Comparison of ENCODE assay signal across 11 cellular contexts in genomic region chr1:183304466-183305122, GRCh38.
DNase-seq lines count a peak whose midpoint lies in the region; ATAC-seq and TF ChIP-seq lines count a peak whose summit lies in the region.
"Had no signal": no experiment of that assay in that cellular context is flagged by ENCODE, and none has a peak within 500 bp of the region (broad histone marks: within the 10 kb centered on the region; RNA-seq: fewer than 3 reads in every experiment).

No MANE protein-coding gene starts in this region.

- TF ChIP-seq CTCF in heart right ventricle (IDR thresholded peaks at IDR 0.05) (no peak), glutamatergic neuron (IDR thresholded peaks at IDR 0.05; ENCODE audit: partially characterized antibody, unreplicated experiment) (no peak)

- peaks cover 19% of the 10 kb centered on the region for H3K4me1 Mint-ChIP-seq in glutamatergic neuron (ENCODE audit: low read depth, unreplicated experiment)
- no peaks in the 10 kb centered on the region for H3K4me1 Mint-ChIP-seq in activated CD4-positive, alpha-beta T cell treated with anti-CD3 and anti-CD28 coated beads, Interleukin-2, amount 10 ng/mL, durations not matched to agents 24 days and 14 days

- DNase-seq in heart right ventricle: peak in 1 of 2 donors; percentile 47
- DNase-seq in Right ventricle myocardium superior: no peak
- DNase-seq in NCI-H748 (lab: John Stamatoyannopoulos, UW; ENCODE audit: unreplicated experiment): peak; percentile 90
- DNase-seq in glutamatergic neuron: no peak
- DNase-seq in NCI-H226: no peak
- no peak for DNase-seq in activated CD4-positive, alpha-beta T cell treated with anti-CD3 and anti-CD28 coated beads, Interleukin-2, amount 10 ng/mL, durations not matched to agents 24 days and 14 days
- no peak for DNase-seq in HPDE6-E6E7 (ENCODE audit: extremely low spot score)
- DNase-seq: amygdala, NCI-H1694 had no signal

- peak in 7 of 8 donors; percentile 32 to 76 (median 56) for ATAC-seq in heart right ventricle
- no peak for ATAC-seq in Right ventricle myocardium superior (ENCODE audit: poor library complexity)
- no peak for ATAC-seq in GM18519 (IDR thresholded peaks at IDR 0.05; ENCODE audit: low FRiP score, unreplicated experiment)

- peak overlapping the region in 1 of 10 donors; percentile 16 for H3K4me3 ChIP-seq in heart right ventricle

- no peaks in the 10 kb centered on the region for H3K27me3 Mint-ChIP-seq in glutamatergic neuron (ENCODE audit: unreplicated experiment)
- H3K27me3 Mint-ChIP-seq in activated CD4-positive, alpha-beta T cell treated with anti-CD3 and anti-CD28 coated beads, Interleukin-2, amount 10 ng/mL, durations not matched to agents 24 days and 14 days: peaks cover 7% of the 10 kb centered on the region

- H3K4me3 Mint-ChIP-seq in glutamatergic neuron (ENCODE audit: unreplicated experiment): no peak overlapping the region
- no peak overlapping the region for H3K4me3 Mint-ChIP-seq in activated CD4-positive, alpha-beta T cell treated with anti-CD3 and anti-CD28 coated beads, Interleukin-2, amount 10 ng/mL, durations not matched to agents 24 days and 14 days

- 53 to 62% methylated on average over 7 of the region's 7 CpGs for WGBS in heart right ventricle, 2 donors

- peaks cover 9 to 88% (median 59%) of the 10 kb centered on the region in 9 donors for H3K4me1 ChIP-seq in heart right ventricle

- peaks cover 2% of the 10 kb centered on the region for H3K9me3 Mint-ChIP-seq in glutamatergic neuron (ENCODE audit: unreplicated experiment)
- H3K9me3 Mint-ChIP-seq in activated CD4-positive, alpha-beta T cell treated with anti-CD3 and anti-CD28 coated beads, Interleukin-2, amount 10 ng/mL, durations not matched to agents 24 days and 14 days: no peaks in the 10 kb centered on the region

- peaks cover 5% of the 10 kb centered on the region for H3K36me3 Mint-ChIP-seq in glutamatergic neuron (ENCODE audit: unreplicated experiment)
- no peaks in the 10 kb centered on the region for H3K36me3 Mint-ChIP-seq in activated CD4-positive, alpha-beta T cell treated with anti-CD3 and anti-CD28 coated beads, Interleukin-2, amount 10 ng/mL, durations not matched to agents 24 days and 14 days (ENCODE audit: low read depth)

- no peaks in the 10 kb centered on the region for H3K36me3 ChIP-seq in heart right ventricle
- H3K36me3 ChIP-seq: neutrophil had no signal

- H3K27ac ChIP-seq in heart right ventricle: peak overlapping the region in 9 of 10 donors; percentile 20 to 88 (median 73)
- H3K27ac ChIP-seq: neutrophil had no signal

- no peaks in the 10 kb centered on the region for H3K27me3 ChIP-seq in heart right ventricle

- intact Hi-C loops in heart right ventricle (cut with DNase I): no loop called here
- intact Hi-C loops in Right ventricle myocardium superior (cut with DNase I): no loop called here
- intact Hi-C loops in activated CD4-positive, alpha-beta T cell treated with anti-CD3 and anti-CD28 coated beads, Interleukin-2, amount 10 ng/mL, durations not matched to agents 24 days and 14 days (cut with micrococcal nuclease): no loop called here

- peaks cover 0 to 8% (median 0%) of the 10 kb centered on the region in 11 donors for H3K9me3 ChIP-seq in heart right ventricle
- H3K9me3 ChIP-seq: neutrophil had no signal

- H3K27ac Mint-ChIP-seq in glutamatergic neuron (ENCODE audit: unreplicated experiment): peak overlapping the region; percentile 49
- no peak overlapping the region for H3K27ac Mint-ChIP-seq in activated CD4-positive, alpha-beta T cell treated with anti-CD3 and anti-CD28 coated beads, Interleukin-2, amount 10 ng/mL, durations not matched to agents 24 days and 14 days

Comparison
In these comparisons a context has a peak if more than half of its experiments do, and no peak if none do; other contexts are left out.
1. ATAC-seq: peak in heart right ventricle (7 of 8); none in Right ventricle myocardium superior (single experiment) and GM18519 (single experiment).